In the genomic region with DNA sequence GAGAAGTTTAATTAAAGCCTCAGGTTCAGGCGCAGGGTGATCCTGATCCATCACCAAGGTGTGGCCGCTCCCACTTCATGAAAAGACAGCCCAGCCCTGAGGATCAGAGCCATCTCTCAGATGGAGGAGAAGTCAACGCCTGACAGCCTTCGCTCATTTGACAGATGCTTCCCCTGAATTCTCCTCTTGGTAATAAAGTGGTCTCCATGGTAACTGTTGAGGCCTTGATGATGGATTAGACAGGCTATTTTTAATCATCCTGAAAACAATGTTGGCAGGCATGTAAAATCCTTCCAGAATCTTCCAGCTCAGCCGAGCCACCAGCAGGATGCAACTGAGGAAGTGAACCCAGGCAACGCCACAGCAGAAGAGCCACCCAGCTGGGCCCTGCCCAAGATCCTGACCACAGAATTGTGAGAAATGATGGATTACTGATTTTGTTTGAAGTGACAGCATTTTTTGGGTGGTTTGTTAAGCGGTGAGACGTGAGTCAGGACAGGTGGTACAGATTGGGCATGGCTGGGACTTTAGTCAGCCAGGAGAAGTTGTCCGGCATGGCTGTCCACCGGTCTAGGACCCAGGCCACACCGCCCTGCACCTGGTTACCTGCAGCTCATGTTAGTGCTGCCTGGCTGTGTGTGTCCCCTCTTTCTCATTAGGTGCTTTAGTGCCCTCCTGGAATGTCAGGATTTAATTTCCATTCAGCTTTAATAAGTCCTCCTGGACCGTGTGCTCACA, we compare ENCODE assay signal across 15 cellular contexts.
"Had no signal": no experiment of that assay in that cellular context is flagged by ENCODE, and none has a peak within 500 bp of the region (broad histone marks: within the 10 kb centered on the region; RNA-seq: fewer than 3 reads in every experiment).

No MANE protein-coding gene starts in this region.

- H3K4me2 ChIP-seq: hepatocyte, smooth muscle cell had no signal

- H3K36me3 Mint-ChIP-seq: activated naive CD4-positive, alpha-beta T cell treated with anti-CD3 and anti-CD28 coated beads, Interleukin-2, amount 50 U/mL, for 24 hours; naive B cell; stimulated activated naive B cell treated with anti-CD40 and anti-IgM and Interleukin-4, amounts not matched to agents 10 μg/mL and 1 μg/mL and 100 μg/mL, for 72 hours had no signal

- H3K9me3 Mint-ChIP-seq: activated naive CD4-positive, alpha-beta T cell treated with anti-CD3 and anti-CD28 coated beads, Interleukin-2, amount 50 U/mL, for 24 hours; activated T-helper 17 cell treated with anti-CD3 and anti-CD28 coated beads, Interleukin-2, amount 50 U/mL, for 72 hours; T-helper 1 cell treated with Interleukin-12 subunit alpha and Interleukin-12 subunit beta and Interleukin-4 antibody, amounts not matched to agents 30 μg/mL and 1 μg/mL, for 36 hours had no signal

- H3K27ac ChIP-seq: coronary artery, hepatocyte had no signal

- H3K4me3 Mint-ChIP-seq: activated naive CD4-positive, alpha-beta T cell treated with anti-CD3 and anti-CD28 coated beads, Interleukin-2, amount 50 U/mL, for 24 hours; activated T-helper 17 cell treated with anti-CD3 and anti-CD28 coated beads, Interleukin-2, amount 50 U/mL, for 72 hours; naive B cell; stimulated activated naive B cell treated with anti-CD40 and anti-IgM and Interleukin-4, amounts not matched to agents 10 μg/mL and 1 μg/mL and 100 μg/mL, for 72 hours; T-helper 1 cell treated with Interleukin-12 subunit alpha and Interleukin-12 subunit beta and Interleukin-4 antibody, amounts not matched to agents 30 μg/mL and 1 μg/mL, for 36 hours had no signal

- H3K4me3 ChIP-seq: coronary artery, hepatocyte, smooth muscle cell had no signal

- ATAC-seq: activated T-helper 17 cell treated with anti-CD3 and anti-CD28 coated beads, Interleukin-2, amount 50 U/mL, for 72 hours; right cardiac atrium; stimulated activated naive B cell treated with anti-CD40 and anti-IgM and Interleukin-4, amounts not matched to agents 10 μg/mL and 1 μg/mL and 100 μg/mL, for 72 hours had no signal

- H3K79me2 ChIP-seq: hepatocyte had no signal

- H2AFZ ChIP-seq: hepatocyte had no signal

- H3K27me3 ChIP-seq: hepatocyte had no signal

- DNase-seq: activated CD4-positive, alpha-beta T cell treated with anti-CD3 and anti-CD28 coated beads, Interleukin-2, amount 50 U/mL, for 1 hour; activated CD4-positive, CD25-positive, alpha-beta regulatory T cell; activated T-cell treated with anti-CD3 and anti-CD28 coated beads for 4 hours; central memory CD4-positive, alpha-beta T cell; effector memory CD4-positive, alpha-beta T cell; naive B cell; right cardiac atrium; stimulated activated CD4-positive, alpha-beta T cell treated with anti-CD3 and anti-CD28 coated beads, Interleukin-1b, Interleukin-23, amount 100 ng/mL, for 48 hours; stimulated activated naive B cell treated with anti-CD40 and anti-IgM and Interleukin-4, amounts not matched to agents 10 μg/mL and 1 μg/mL and 100 μg/mL, for 72 hours had no signal

- H3K4me1 Mint-ChIP-seq: activated T-helper 17 cell treated with anti-CD3 and anti-CD28 coated beads, Interleukin-2, amount 50 U/mL, for 72 hours had no signal

- H3K27ac Mint-ChIP-seq: activated naive CD4-positive, alpha-beta T cell treated with anti-CD3 and anti-CD28 coated beads, Interleukin-2, amount 50 U/mL, for 24 hours; activated T-helper 17 cell treated with anti-CD3 and anti-CD28 coated beads, Interleukin-2, amount 50 U/mL, for 72 hours; naive B cell; stimulated activated naive B cell treated with anti-CD40 and anti-IgM and Interleukin-4, amounts not matched to agents 10 μg/mL and 1 μg/mL and 100 μg/mL, for 72 hours; T-helper 1 cell treated with Interleukin-12 subunit alpha and Interleukin-12 subunit beta and Interleukin-4 antibody, amounts not matched to agents 30 μg/mL and 1 μg/mL, for 36 hours had no signal
